Comparison of ENCODE assay signal across 20 cellular contexts in the genomic region with DNA sequence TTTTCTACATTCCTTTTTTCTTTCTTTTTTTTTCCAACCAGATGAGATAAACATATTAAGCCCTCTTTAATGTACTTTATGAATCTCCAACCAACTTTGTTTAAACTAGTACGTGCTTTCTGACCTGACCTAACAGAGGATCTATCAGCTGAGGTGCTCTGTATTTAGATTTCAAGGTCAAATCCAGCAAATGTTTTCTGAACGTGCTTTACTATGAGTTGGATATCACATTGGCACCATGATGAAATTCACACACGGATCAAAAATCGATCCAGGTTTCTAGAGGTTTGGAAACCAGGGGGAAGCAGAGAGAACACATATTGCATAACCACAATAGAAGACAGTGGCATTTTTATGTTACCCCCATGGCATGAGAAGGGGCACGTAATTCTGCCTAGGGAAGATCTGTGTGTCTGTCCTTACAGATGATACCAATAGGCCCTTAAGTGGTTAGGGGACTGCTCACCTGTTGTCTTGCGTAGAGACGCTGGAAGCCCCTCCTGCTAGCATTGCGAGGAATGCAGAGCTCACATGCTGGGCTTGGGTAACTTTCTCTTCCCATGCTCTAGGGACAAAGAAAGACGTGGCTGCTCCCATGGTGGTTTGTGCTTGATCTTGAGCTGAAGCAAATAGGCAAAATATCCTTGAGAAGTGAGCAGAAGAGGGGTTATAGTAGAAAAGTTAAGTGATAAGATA. TPM values are rescaled to one million over a fixed set of nuclear protein-coding genes. Genes with fewer than 3 reads are reported as not detected.
DNase-seq lines count a peak whose midpoint lies in the region; ATAC-seq and TF ChIP-seq lines count a peak whose summit lies in the region.
"Had no signal": no experiment of that assay in that cellular context is flagged by ENCODE, and none has a peak within 500 bp of the region (broad histone marks: within the 10 kb centered on the region; RNA-seq: fewer than 3 reads in every experiment).

No MANE protein-coding gene starts in this region.

- intact Hi-C loops in HCT116 (cut with micrococcal nuclease) (no loop called here), right lobe of liver (cut with DNase I) (no loop called here)

- CTCF ChIA-PET in HCT116 (lab: Charles Lee) = interaction anchor here (1.0 kb wide), 1 partner anchor 48 kb away, joined by 3 read pairs; no protein-coding TSS in a partner anchor

- H3K9me3 ChIP-seq in HCT116 (ENCODE audit: control insufficient read depth in 1 of 2, insufficient read depth in 1 of 2, low read depth in 1 of 2, low read length in 2 of 2) = no peaks in the 10 kb centered on the region
- no peaks in the 10 kb centered on the region for H3K9me3 ChIP-seq in endodermal cell (ENCODE audit: control insufficient read depth, low read length)
- H3K9me3 ChIP-seq in right lobe of liver = no peaks in the 10 kb centered on the region
- H3K9me3 ChIP-seq: Peyer's patch, SJSA1 had no signal

- TF ChIP-seq CTCF in HCT116 (IDR thresholded peaks at IDR 0.05 in 2 of 3, conservative IDR thresholded peaks at IDR 0.05 in 1 of 3; ENCODE audit: borderline replicate concordance in 1 of 3, insufficient read depth in 1 of 3, low read depth in 2 of 3, low read length in 2 of 3) = no peak
- TF ChIP-seq CTCF in endodermal cell (conservative IDR thresholded peaks at IDR 0.05) = no peak
- no peak for TF ChIP-seq CTCF in right lobe of liver (IDR thresholded peaks at IDR 0.05)

- peaks cover 2% of the 10 kb centered on the region for H3K27me3 Mint-ChIP-seq in endodermal cell (ENCODE audit: insufficient read depth)
- H3K27me3 Mint-ChIP-seq: CD8-positive, alpha-beta memory T cell had no signal

- H2AFZ ChIP-seq in HCT116 (ENCODE audit: low read depth, low read length, poor library complexity, severe bottlenecking) = no peak overlapping the region

- H3K36me3 ChIP-seq in HCT116 (ENCODE audit: control insufficient read depth in 1 of 2, insufficient read depth in 2 of 2, low read length in 2 of 2) (peaks cover 16 to 44% of the 10 kb centered on the region in 2 experiments), endodermal cell (ENCODE audit: control insufficient read depth, insufficient read depth, low read length) (peaks cover 70% of the 10 kb centered on the region), right lobe of liver (peaks cover 0 to 46% (median 0%) of the 10 kb centered on the region in 4 donors)
- H3K36me3 ChIP-seq: Peyer's patch had no signal

- no TSS peak for BruUV-seq in HCT116 (replicated peaks; lab: Mats Ljungman, UMichigan)

- H3K4me3 ChIP-seq in HCT116 (replicated peaks in 1 of 2; ENCODE audit: low read depth in 1 of 2, low read length in 2 of 2) (no peak overlapping the region), endodermal cell (ENCODE audit: low read length) (no peak overlapping the region), right lobe of liver (no peak overlapping the region)
- H3K4me3 ChIP-seq: K562, Peyer's patch, SJSA1 had no signal

- no peaks in the 10 kb centered on the region for H4K20me1 ChIP-seq in HCT116 (ENCODE audit: insufficient read depth)

- H3K4me1 ChIP-seq in HCT116 (ENCODE audit: control insufficient read depth in 1 of 2, insufficient read depth in 2 of 2, low read length in 2 of 2) (peaks cover 75 to 95% of the 10 kb centered on the region in 2 experiments), endodermal cell (ENCODE audit: control insufficient read depth, insufficient read depth, low read length) (peaks cover 18% of the 10 kb centered on the region), right lobe of liver (peaks cover 0 to 14% (median 7%) of the 10 kb centered on the region in 4 donors)

- peaks cover 43% of the 10 kb centered on the region for H3K4me1 Mint-ChIP-seq in endodermal cell
- H3K4me1 Mint-ChIP-seq: CD8-positive, alpha-beta memory T cell had no signal

- 87 to 93% methylated on average over 7 to 9 of the region's 9 CpGs for WGBS in endodermal cell (ENCODE audit: insufficient coverage in 1 of 2, insufficient read length in 1 of 2), 2 experiments
- WGBS in right lobe of liver (ENCODE audit: insufficient coverage, low coverage, low lambda C conversion rate, missing lambda C conversion rate) = 44% methylated on average over 6 of the region's 9 CpGs

- H3K9me3 Mint-ChIP-seq in endodermal cell = no peaks in the 10 kb centered on the region
- H3K9me3 Mint-ChIP-seq: CD8-positive, alpha-beta memory T cell had no signal

- DNase-seq in ELF-1 (ENCODE audit: low read depth, low spot score) = peak; percentile 28
- DNase-seq in HCT116 (ENCODE audit: low read depth, low spot score) = no peak
- peak; percentile 81 for DNase-seq in endodermal cell
- DNase-seq in right lobe of liver = no peak
- no peak for DNase-seq in NCI-H345 (lab: John Stamatoyannopoulos, UW)
- DNase-seq: CD8-positive, alpha-beta memory T cell; GDM1; HCEC 1CT; NCI-H1092; NCI-H1436 treated with DMSO at 0.1 percent for 48 hours; NCI-H1930; NCI-H510A; NCI-H748 treated with DMSO at 0.1 percent for 48 hours; Peyer's patch; T-helper 1 cell had no signal

- H3K36me3 Mint-ChIP-seq in endodermal cell (ENCODE audit: low read depth) = peaks cover 62% of the 10 kb centered on the region

- H3K27ac Mint-ChIP-seq in endodermal cell = peak overlapping the region; percentile 73
- H3K27ac Mint-ChIP-seq: CD8-positive, alpha-beta memory T cell had no signal

- no peak for TF ChIP-seq POLR2A in HCT116 (IDR thresholded peaks at IDR 0.05; ENCODE audit: borderline replicate concordance, extremely low read depth, insufficient read depth, insufficient read length)
- no peak for TF ChIP-seq POLR2A in right lobe of liver (IDR thresholded peaks at IDR 0.05)

- RAD21 ChIA-PET in HCT116 (lab: Charles Lee; ENCODE audit: low non-redundant PET in 1 of 2, low total read pairs in 2 of 2, uncharacterized antibody in 2 of 2, unreplicated experiment in 2 of 2) = no interaction called here

- H3K9ac ChIP-seq in HCT116 (ENCODE audit: low read length) (peak overlapping the region; percentile 28), endodermal cell (ENCODE audit: extremely low read depth, low read length, poor library complexity, severe bottlenecking) (no peak overlapping the region)

- H3K27me3 ChIP-seq in HCT116 (ENCODE audit: insufficient read depth, low read length) (no peaks in the 10 kb centered on the region), endodermal cell (ENCODE audit: control insufficient read depth, insufficient read depth, low read length, poor library complexity, severe bottlenecking) (no peaks in the 10 kb centered on the region), right lobe of liver (no peaks in the 10 kb centered on the region)
- H3K27me3 ChIP-seq: Peyer's patch, SJSA1 had no signal

- no peaks in the 10 kb centered on the region for H3K9me2 ChIP-seq in HCT116 (ENCODE audit: insufficient read depth)

- no peak for TF ChIP-seq RAD21 in HCT116 (IDR thresholded peaks at IDR 0.05; ENCODE audit: low read depth)

- no peak overlapping the region for H3K4me3 Mint-ChIP-seq in endodermal cell
- H3K4me3 Mint-ChIP-seq: CD8-positive, alpha-beta memory T cell had no signal

- H3K27ac ChIP-seq in HCT116 (ENCODE audit: low read depth, low read length) (peak overlapping the region; percentile 96), endodermal cell (ENCODE audit: low read depth, low read length) (no peak overlapping the region), right lobe of liver (peak overlapping the region in 1 of 3 donors; percentile 9)
- H3K27ac ChIP-seq: C4-2B, Peyer's patch, SJSA1 had no signal

- H3K4me2 ChIP-seq in HCT116 (ENCODE audit: low read length) = no peak overlapping the region

- POLR2A ChIA-PET in HCT116 (lab: Charles Lee) = interaction anchor here (1.0 to 13.2 kb wide), 9 partner anchors 7 to 59 kb away, joined by 3 to 152 read pairs (median 7); partner anchors contain the start of gene ABHD10

- ATAC-seq in HCT116 (no peak), right lobe of liver (peak; percentile 24 to 62 (median 33)), GM21786 (IDR thresholded peaks at IDR 0.05; ENCODE audit: unreplicated experiment) (no peak), HG02623 (IDR thresholded peaks at IDR 0.05; ENCODE audit: unreplicated experiment) (no peak)
- ATAC-seq: K562 had no signal

- peaks cover 78% of the 10 kb centered on the region for H3K79me2 ChIP-seq in HCT116 (ENCODE audit: insufficient read depth, low read length)

TF ChIP-seq in HCT116, 20 proteins besides CTCF, POLR2A, EP300 and RAD21 (continues in another document):
- TF ChIP-seq EGR1 (IDR thresholded peaks at IDR 0.05; ENCODE audit: low read depth) = no peak
- no peak for TF ChIP-seq REST (IDR thresholded peaks at IDR 0.05; ENCODE audit: low read depth)
- no peak for TF ChIP-seq EZH2phosphoT487 (IDR thresholded peaks at IDR 0.05; ENCODE audit: borderline replicate concordance)
- TF ChIP-seq SIN3A (IDR thresholded peaks at IDR 0.05; ENCODE audit: low read depth) = no peak
- no peak for TF ChIP-seq TCF7L2 (IDR thresholded peaks at IDR 0.05; ENCODE audit: borderline replicate concordance, extremely low read depth, insufficient read depth, insufficient read length)
- TF ChIP-seq CBX3 (IDR thresholded peaks at IDR 0.05; ENCODE audit: low read depth) = no peak

RNA-seq across cellular contexts. Expression of gene ABHD10, which starts 59.3 kb away (rescaled TPM):
- total RNA-seq in HCT116 (2021; ENCODE audit: unreplicated experiment) = 295 TPM
- 142 and 150 TPM in 2 replicates for polyA plus RNA-seq in HCT116 (2012)
- 10 to 100 TPM; 27.9 to 38.1 TPM for total RNA-seq in endodermal cell
- 66.3 TPM for polyA plus RNA-seq in endodermal cell (2013, experiment 1 of 2)
- 56.1 TPM for polyA plus RNA-seq in endodermal cell (2013, experiment 2 of 2)
- 10 to 100 TPM; 16.7 to 25.2 (median 20.8) TPM for total RNA-seq in right lobe of liver

Comparison
In these comparisons a context has a peak if more than half of its experiments do, and no peak if none do; other contexts are left out.
1. DNase-seq: peak in ELF-1 (single experiment) and endodermal cell (single experiment); none in HCT116 (single experiment), right lobe of liver (0 of 3) and NCI-H345 (single experiment).
2. ATAC-seq: peak in right lobe of liver (4 of 4); none in HCT116 (single experiment), GM21786 (single experiment) and HG02623 (single experiment).